Comparison of ENCODE assay signal across 25 cellular contexts in genomic region chr3:150803440-150803985, GRCh38.
"Had no signal": no experiment of that assay in that cellular context is flagged by ENCODE, and none has a peak within 500 bp of the region (broad histone marks: within the 10 kb centered on the region; RNA-seq: fewer than 3 reads in every experiment).

No MANE protein-coding gene starts in this region.

- H3K36me3 ChIP-seq: colonic mucosa, esophagus squamous epithelium, heart right ventricle, lower lobe of right lung, ovary, sigmoid colon, tibial artery had no signal

- H3K4me1 ChIP-seq: colonic mucosa, esophagus squamous epithelium, psoas muscle, sigmoid colon, tibial artery had no signal

- H3K27me3 ChIP-seq: colonic mucosa, ovary, testis had no signal

- H3K9me3 Mint-ChIP-seq: dendritic cell treated with granulocyte-macrophage colony-stimulating factor and Interleukin-4, amounts not matched to agents 40 ng/mL and 50 ng/mL, for 4 days; natural killer cell; stimulated activated effector memory CD8-positive, alpha-beta T cell treated with anti-CD3 and anti-CD28 coated beads, Interleukin-12 subunit alpha, Interleukin-12 subunit beta, amount 100 ng/mL, for 72 hours; type B pancreatic cell had no signal

- H3K9me3 ChIP-seq: colonic mucosa, esophagus squamous epithelium, heart right ventricle, lower lobe of right lung, ovary, psoas muscle, sigmoid colon, testis, tibial artery had no signal

- DNase-seq: colonic mucosa; effector CD8-positive, alpha-beta T cell; esophagus squamous epithelium; foreskin melanocyte; glutamatergic neuron; heart right ventricle; hippocampal formation; left ventricle myocardium superior; lower lobe of right lung; natural killer cell; occipital lobe; ovary; posterior cingulate gyrus; psoas muscle; right cardiac atrium; sigmoid colon; stimulated activated CD4-positive, alpha-beta T cell treated with anti-CD3 and anti-CD28 coated beads, Interleukin-2, amount 100 ng/mL, for 24 hours; stimulated activated CD4-positive, alpha-beta T cell treated with anti-CD3 and anti-CD28 coated beads, Interleukin-4, amount 100 ng/mL, for 24 hours; stimulated activated naive CD4-positive, alpha-beta T cell treated with Interleukin-2 at 50 U/mL for 16 hours; substantia nigra; testis; tibial artery had no signal

- ATAC-seq: heart right ventricle; left ventricle myocardium superior; lower lobe of right lung; natural killer cell; psoas muscle; right cardiac atrium; stimulated activated effector memory CD8-positive, alpha-beta T cell treated with anti-CD3 and anti-CD28 coated beads, Interleukin-12 subunit alpha, Interleukin-12 subunit beta, amount 100 ng/mL, for 72 hours had no signal

- H3K4me1 Mint-ChIP-seq: natural killer cell; stimulated activated effector memory CD8-positive, alpha-beta T cell treated with anti-CD3 and anti-CD28 coated beads, Interleukin-12 subunit alpha, Interleukin-12 subunit beta, amount 100 ng/mL, for 72 hours had no signal

- H3K4me3 ChIP-seq: colonic mucosa, esophagus squamous epithelium, heart right ventricle, lower lobe of right lung, ovary, psoas muscle, sigmoid colon, testis, tibial artery had no signal

- H3K36me3 Mint-ChIP-seq: natural killer cell; stimulated activated effector memory CD8-positive, alpha-beta T cell treated with anti-CD3 and anti-CD28 coated beads, Interleukin-12 subunit alpha, Interleukin-12 subunit beta, amount 100 ng/mL, for 72 hours; type B pancreatic cell had no signal

- H3K27me3 Mint-ChIP-seq: dendritic cell treated with granulocyte-macrophage colony-stimulating factor and Interleukin-4, amounts not matched to agents 40 ng/mL and 50 ng/mL, for 4 days; type B pancreatic cell had no signal

- H3K27ac Mint-ChIP-seq: dendritic cell treated with granulocyte-macrophage colony-stimulating factor and Interleukin-4, amounts not matched to agents 40 ng/mL and 50 ng/mL, for 4 days; natural killer cell; stimulated activated effector memory CD8-positive, alpha-beta T cell treated with anti-CD3 and anti-CD28 coated beads, Interleukin-12 subunit alpha, Interleukin-12 subunit beta, amount 100 ng/mL, for 72 hours; type B pancreatic cell had no signal

- H3K27ac ChIP-seq: colonic mucosa, esophagus squamous epithelium, heart right ventricle, lower lobe of right lung, ovary, psoas muscle, sigmoid colon, testis, tibial artery had no signal

- H3K4me3 Mint-ChIP-seq: dendritic cell treated with granulocyte-macrophage colony-stimulating factor and Interleukin-4, amounts not matched to agents 40 ng/mL and 50 ng/mL, for 4 days; natural killer cell; stimulated activated effector memory CD8-positive, alpha-beta T cell treated with anti-CD3 and anti-CD28 coated beads, Interleukin-12 subunit alpha, Interleukin-12 subunit beta, amount 100 ng/mL, for 72 hours; type B pancreatic cell had no signal
